8 cellular contexts compared by ENCODE assay signal in the genomic region with DNA sequence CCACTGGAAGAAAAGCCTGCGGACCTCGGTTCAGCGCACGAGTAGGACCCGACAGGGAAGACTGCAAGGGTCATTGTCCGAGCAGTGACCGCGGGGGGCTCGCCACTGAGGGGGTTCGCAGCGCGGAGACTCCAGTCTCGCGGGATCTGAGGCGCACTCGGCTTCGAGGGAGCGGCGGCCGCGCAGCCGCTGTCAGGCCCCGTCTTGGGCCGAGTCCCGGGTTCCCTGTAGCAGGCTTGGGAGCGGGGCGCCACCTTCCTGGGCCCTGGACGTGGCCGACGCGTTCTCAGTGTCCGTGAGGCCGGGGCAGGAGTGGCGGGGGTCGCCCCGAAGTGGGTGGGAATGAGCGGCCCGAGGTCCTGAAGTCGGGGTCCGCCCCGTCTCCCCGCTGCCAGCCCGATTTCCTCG. TPM values are rescaled to one million over a fixed set of nuclear protein-coding genes. Genes with fewer than 3 reads are reported as not detected.
DNase-seq lines count a peak whose midpoint lies in the region; ATAC-seq, FAIRE-seq and TF ChIP-seq lines count a peak whose summit lies in the region.

No MANE protein-coding gene starts in this region.

- intact Hi-C loops in activated naive CD4-positive, alpha-beta T cell treated with anti-CD3 and anti-CD28 coated beads for 36 hours (cut with micrococcal nuclease), result loop anchor here (1.0 to 10.0 kb wide), 6 partner anchors 82 to 320 kb away; a partner anchor contains a TSS
- intact Hi-C loops in thyroid gland (cut with DNase I), result loop anchor here (5.0 kb wide), 1 partner anchor 132 kb away; a partner anchor contains a TSS

- no peaks in the 10 kb centered on the region for H3K27me3 Mint-ChIP-seq in activated naive CD4-positive, alpha-beta T cell treated with anti-CD3 and anti-CD28 coated beads for 36 hours (ENCODE audit: low read depth)
- H3K27me3 Mint-ChIP-seq in astrocyte (ENCODE audit: low read depth, unreplicated experiment), result no peaks in the 10 kb centered on the region

- peaks cover 60% of the 10 kb centered on the region for H4K20me1 ChIP-seq in astrocyte (ENCODE audit: insufficient read depth, low read length)

- H3K27ac Mint-ChIP-seq in activated naive CD4-positive, alpha-beta T cell treated with anti-CD3 and anti-CD28 coated beads for 36 hours, result peak overlapping the region; percentile 73
- H3K27ac Mint-ChIP-seq in astrocyte (ENCODE audit: unreplicated experiment), result no peak overlapping the region

- H3K27me3 ChIP-seq in astrocyte (ENCODE audit: insufficient read depth, low read length) (no peaks in the 10 kb centered on the region), thyroid gland (no peaks in the 10 kb centered on the region)

- CTCF ChIA-PET in activated naive CD4-positive, alpha-beta T cell treated with anti-CD3 and anti-CD28 coated beads for 36 hours (lab: Charles Lee), result interaction anchor here (0.9 to 1.6 kb wide), 2 partner anchors 8 to 31 kb away, joined by 4 to 8 read pairs; no protein-coding TSS in a partner anchor

- 36 to 60% methylated on average over 8 to 18 of the region's 44 CpGs for WGBS in thyroid gland, 2 donors

- no peak for TF ChIP-seq CTCF in astrocyte (IDR thresholded peaks at IDR 0.05; ENCODE audit: insufficient read depth, low read depth, low read length)
- no peak for TF ChIP-seq CTCF in thyroid gland (IDR thresholded peaks at IDR 0.05)

- peak overlapping the region; percentile 87 for H3K9ac ChIP-seq in astrocyte (ENCODE audit: low read length)

- peak overlapping the region; percentile 71 for H3K4me3 Mint-ChIP-seq in activated naive CD4-positive, alpha-beta T cell treated with anti-CD3 and anti-CD28 coated beads for 36 hours
- peak overlapping the region; percentile 76 for H3K4me3 Mint-ChIP-seq in astrocyte (ENCODE audit: unreplicated experiment)

- H3K36me3 ChIP-seq in astrocyte (ENCODE audit: insufficient read depth, low read length) (peaks cover 26% of the 10 kb centered on the region), thyroid gland (peaks cover 50 to 61% of the 10 kb centered on the region in 2 donors)

- FAIRE-seq in astrocyte (lab: Jason Lieb, UNC), result no peak

- no peaks in the 10 kb centered on the region for H3K9me3 ChIP-seq in astrocyte (ENCODE audit: insufficient read depth, low read depth, low read length)
- H3K9me3 ChIP-seq in thyroid gland, result no peaks in the 10 kb centered on the region

- H3K4me3 ChIP-seq in astrocyte (ENCODE audit: insufficient read depth, low read depth, low read length), result peak overlapping the region; percentile 42
- peak overlapping the region in 1 of 3 donors; percentile 74 for H3K4me3 ChIP-seq in thyroid gland (replicated peaks in 1 of 3)

- ATAC-seq in left lobe of liver, result peak; percentile 3

- peaks cover 61% of the 10 kb centered on the region for H3K36me3 Mint-ChIP-seq in activated naive CD4-positive, alpha-beta T cell treated with anti-CD3 and anti-CD28 coated beads for 36 hours (ENCODE audit: low read depth)
- H3K36me3 Mint-ChIP-seq in astrocyte (ENCODE audit: low read depth, unreplicated experiment), result peaks cover 14% of the 10 kb centered on the region

- peak overlapping the region; percentile 92 for H3K27ac ChIP-seq in astrocyte (ENCODE audit: low read depth, low read length)
- H3K27ac ChIP-seq in thyroid gland, result peak overlapping the region; percentile 80 to 99 (median 98)

- DNase-seq in activated naive CD4-positive, alpha-beta T cell treated with anti-CD3 and anti-CD28 coated beads for 36 hours, result no peak
- DNase-seq in activated naive CD4-positive, alpha-beta T cell treated with anti-CD3 and anti-CD28 coated beads, Interleukin-2, amount 50 U/mL, for 16 hours, result no peak
- DNase-seq in astrocyte (ENCODE audit: low read depth), result no peak
- DNase-seq in left lobe of liver (ENCODE audit: low spot score), result no peak
- no peak for DNase-seq in thyroid gland
- no peak for DNase-seq in amniotic stem cell (lab: John Stamatoyannopoulos, UW)
- DNase-seq in activated gamma-delta T cell treated with Interleukin-2 at 50 U/mL for 16 hours, result no peak
- no peak for DNase-seq in NOMO-1 (lab: John Stamatoyannopoulos, UW; ENCODE audit: unreplicated experiment in 2 of 2)

- peak overlapping the region; percentile 96 for H3K4me2 ChIP-seq in astrocyte (ENCODE audit: low read length)

- no peak overlapping the region for H2AFZ ChIP-seq in astrocyte (ENCODE audit: low read depth, low read length)

- peaks cover 65% of the 10 kb centered on the region for H3K79me2 ChIP-seq in astrocyte (ENCODE audit: insufficient read depth, low read length)

- TF ChIP-seq POLR2A in thyroid gland (IDR thresholded peaks at IDR 0.05), result no peak

- H3K4me1 Mint-ChIP-seq in activated naive CD4-positive, alpha-beta T cell treated with anti-CD3 and anti-CD28 coated beads for 36 hours (ENCODE audit: low read depth), result peaks cover 57% of the 10 kb centered on the region
- H3K4me1 Mint-ChIP-seq in astrocyte (ENCODE audit: low read depth, unreplicated experiment), result peaks cover 26% of the 10 kb centered on the region

- peaks cover 54% of the 10 kb centered on the region for H3K4me1 ChIP-seq in astrocyte (ENCODE audit: insufficient read depth, low read length)
- H3K4me1 ChIP-seq in thyroid gland, result peaks cover 38 to 59% of the 10 kb centered on the region in 2 donors

- no peaks in the 10 kb centered on the region for H3K9me3 Mint-ChIP-seq in activated naive CD4-positive, alpha-beta T cell treated with anti-CD3 and anti-CD28 coated beads for 36 hours
- H3K9me3 Mint-ChIP-seq in astrocyte (ENCODE audit: unreplicated experiment), result no peaks in the 10 kb centered on the region

RNA-seq across cellular contexts. Expression of a gene that starts 0.5 kb away (rescaled TPM):
- total RNA-seq in activated naive CD4-positive, alpha-beta T cell treated with anti-CD3 and anti-CD28 coated beads for 36 hours, result 10 to 100 TPM; 62.8 to 65.3 TPM
- total RNA-seq in astrocyte (50.5 and 50.8 TPM in 2 replicates), left lobe of liver (48.0 TPM), thyroid gland (100 to 1,000 TPM in 1 of 4 donors, 10 to 100 TPM in 3; 50.8 to 114 (median 64.6) TPM)

RNA-seq across cellular contexts. Expression of a gene that starts 5.7 kb away (rescaled TPM):
- 100 to 1,000 TPM; 167 to 183 TPM for total RNA-seq in activated naive CD4-positive, alpha-beta T cell treated with anti-CD3 and anti-CD28 coated beads for 36 hours
- total RNA-seq in astrocyte (184 and 215 TPM in 2 replicates), left lobe of liver (125 TPM), thyroid gland (1,000 to 10,000 TPM in 2 of 4 donors, 100 to 1,000 TPM in 2; 679 to 1,194 (median 893) TPM)

RNA-seq across cellular contexts. Expression of a gene that starts 10.8 kb away (rescaled TPM):
- total RNA-seq in activated naive CD4-positive, alpha-beta T cell treated with anti-CD3 and anti-CD28 coated beads for 36 hours, result not detected
- 7.0 and 8.4 TPM in 2 replicates for total RNA-seq in astrocyte
- 8.6 TPM for total RNA-seq in left lobe of liver
- total RNA-seq in thyroid gland, result not detected

RNA-seq across cellular contexts. Expression of a gene that starts 26.5 kb away (rescaled TPM):
- 10 to 100 TPM; 50.1 to 52.9 TPM for total RNA-seq in activated naive CD4-positive, alpha-beta T cell treated with anti-CD3 and anti-CD28 coated beads for 36 hours
- total RNA-seq in astrocyte (119 and 141 TPM in 2 replicates), left lobe of liver (51.7 TPM), thyroid gland (10 to 100 TPM; 16.2 to 89.2 (median 17.9) TPM)

RNA-seq across cellular contexts. Expression of a gene that starts 33.3 kb away (rescaled TPM):
- total RNA-seq in activated naive CD4-positive, alpha-beta T cell treated with anti-CD3 and anti-CD28 coated beads for 36 hours, result 100 to 1,000 TPM; 153 TPM
- total RNA-seq in astrocyte (154 and 170 TPM in 2 replicates), left lobe of liver (282 TPM), thyroid gland (100 to 1,000 TPM in 1 of 4 donors, 10 to 100 TPM in 3; 39.2 to 182 (median 83.0) TPM)
